ENCODE assay signal across 17 cellular contexts in genomic region chrX:149909324-149910177, GRCh38. TPM values are rescaled to one million over a fixed set of nuclear protein-coding genes. Genes with fewer than 3 reads are reported as not detected.
DNase-seq lines count a peak whose midpoint lies in the region; ATAC-seq lines count a peak whose summit lies in the region.
"Had no signal": no experiment of that assay in that cellular context is flagged by ENCODE, and none has a peak within 500 bp of the region (broad histone marks: within the 10 kb centered on the region; RNA-seq: fewer than 3 reads in every experiment).

No MANE protein-coding gene starts in this region.

- POLR2A ChIA-PET in activated CD4-positive, alpha-beta T cell treated with anti-CD3 and anti-CD28 coated beads for 36 hours (lab: Charles Lee) = no interaction called here
- POLR2A ChIA-PET in naive thymus-derived CD8-positive, alpha-beta T cell (lab: Charles Lee) = no interaction called here

- peak; percentile 21 for DNase-seq in activated CD4-positive, alpha-beta T cell treated with anti-CD3 and anti-CD28 coated beads for 36 hours
- no peak for DNase-seq in activated CD4-positive, alpha-beta T cell treated with anti-CD3 and anti-CD28 coated beads, Interleukin-2, amount 50 U/mL, for 4 hours
- no peak for DNase-seq in activated naive CD8-positive, alpha-beta T cell treated with anti-CD3 and anti-CD28 coated beads, Interleukin-2, amount 50 U/mL, for 24 hours
- DNase-seq in naive thymus-derived CD8-positive, alpha-beta T cell = peak in 2 of 10 donors; percentile 8 to 59
- DNase-seq in NCI-H1436 (lab: John Stamatoyannopoulos, UW) = no peak
- DNase-seq: foreskin melanocyte, GF-D8, NCI-H1930, NCI-H446 treated with DMSO at 0.1 percent for 48 hours had no signal

- peaks cover under 1% of the 10 kb centered on the region for H3K4me1 Mint-ChIP-seq in activated CD4-positive, alpha-beta T cell treated with anti-CD3 and anti-CD28 coated beads for 36 hours
- H3K4me1 Mint-ChIP-seq in activated naive CD8-positive, alpha-beta T cell treated with anti-CD3 and anti-CD28 coated beads, Interleukin-2, amount 50 U/mL, for 24 hours = peaks cover 6% of the 10 kb centered on the region
- no peaks in the 10 kb centered on the region for H3K4me1 Mint-ChIP-seq in naive thymus-derived CD8-positive, alpha-beta T cell
- H3K4me1 Mint-ChIP-seq: activated naive CD4-positive, alpha-beta T cell treated with anti-CD3 and anti-CD28 coated beads, Interleukin-2, amount 50 U/mL, for 24 hours; brain; mesothelial cell of epicardium had no signal

- H3K27ac Mint-ChIP-seq in activated CD4-positive, alpha-beta T cell treated with anti-CD3 and anti-CD28 coated beads for 36 hours = no peak overlapping the region
- H3K27ac Mint-ChIP-seq in activated naive CD8-positive, alpha-beta T cell treated with anti-CD3 and anti-CD28 coated beads, Interleukin-2, amount 50 U/mL, for 24 hours = no peak overlapping the region
- H3K27ac Mint-ChIP-seq in naive thymus-derived CD8-positive, alpha-beta T cell = peak overlapping the region in 2 of 10 donors; percentile 31 to 72
- H3K27ac Mint-ChIP-seq: activated naive CD4-positive, alpha-beta T cell treated with anti-CD3 and anti-CD28 coated beads, Interleukin-2, amount 50 U/mL, for 24 hours; brain; mesothelial cell of epicardium had no signal

- H3K27me3 Mint-ChIP-seq in activated CD4-positive, alpha-beta T cell treated with anti-CD3 and anti-CD28 coated beads for 36 hours = no peaks in the 10 kb centered on the region
- peaks cover 2% of the 10 kb centered on the region for H3K27me3 Mint-ChIP-seq in activated naive CD8-positive, alpha-beta T cell treated with anti-CD3 and anti-CD28 coated beads, Interleukin-2, amount 50 U/mL, for 24 hours
- H3K27me3 Mint-ChIP-seq in naive thymus-derived CD8-positive, alpha-beta T cell = no peaks in the 10 kb centered on the region
- H3K27me3 Mint-ChIP-seq: activated naive CD4-positive, alpha-beta T cell treated with anti-CD3 and anti-CD28 coated beads, Interleukin-2, amount 50 U/mL, for 24 hours; brain had no signal

- no peak overlapping the region for H3K4me3 Mint-ChIP-seq in activated CD4-positive, alpha-beta T cell treated with anti-CD3 and anti-CD28 coated beads for 36 hours
- H3K4me3 Mint-ChIP-seq in activated naive CD8-positive, alpha-beta T cell treated with anti-CD3 and anti-CD28 coated beads, Interleukin-2, amount 50 U/mL, for 24 hours = no peak overlapping the region
- peak overlapping the region in 1 of 10 donors; percentile 71 for H3K4me3 Mint-ChIP-seq in naive thymus-derived CD8-positive, alpha-beta T cell
- H3K4me3 Mint-ChIP-seq: activated naive CD4-positive, alpha-beta T cell treated with anti-CD3 and anti-CD28 coated beads, Interleukin-2, amount 50 U/mL, for 24 hours; brain; mesothelial cell of epicardium had no signal

- H3K36me3 Mint-ChIP-seq in activated CD4-positive, alpha-beta T cell treated with anti-CD3 and anti-CD28 coated beads for 36 hours (ENCODE audit: low read depth) = peaks cover 3% of the 10 kb centered on the region
- no peaks in the 10 kb centered on the region for H3K36me3 Mint-ChIP-seq in activated naive CD8-positive, alpha-beta T cell treated with anti-CD3 and anti-CD28 coated beads, Interleukin-2, amount 50 U/mL, for 24 hours (ENCODE audit: low read depth)
- H3K36me3 Mint-ChIP-seq in naive thymus-derived CD8-positive, alpha-beta T cell = peaks cover 0 to 5% (median 0%) of the 10 kb centered on the region in 3 donors
- H3K36me3 Mint-ChIP-seq: brain, mesothelial cell of epicardium had no signal

- ATAC-seq in activated CD4-positive, alpha-beta T cell treated with anti-CD3 and anti-CD28 coated beads for 36 hours = peak; percentile 92
- peak; percentile 41 for ATAC-seq in HG03342 (IDR thresholded peaks at IDR 0.05; ENCODE audit: unreplicated experiment)
- ATAC-seq in activated naive CD8-positive, alpha-beta T cell treated with anti-CD3 and anti-CD28 coated beads, Interleukin-2, amount 50 U/mL, for 24 hours = peak; percentile 72
- ATAC-seq in naive thymus-derived CD8-positive, alpha-beta T cell = peak; percentile 52 to 64
- no peak for ATAC-seq in GM18861 (IDR thresholded peaks at IDR 0.05; ENCODE audit: unreplicated experiment)
- no peak for ATAC-seq in GM21360 (IDR thresholded peaks at IDR 0.05; ENCODE audit: unreplicated experiment)
- ATAC-seq: Right ventricle myocardium inferior had no signal

- CTCF ChIA-PET in activated CD4-positive, alpha-beta T cell treated with anti-CD3 and anti-CD28 coated beads for 36 hours (lab: Charles Lee) = interaction anchor here (0.5 to 1.2 kb wide), 4 partner anchors 9 to 355 kb away, joined by 3 to 5 read pairs (median 4); partner anchors contain the start of gene EOLA2

- intact Hi-C loops in activated CD4-positive, alpha-beta T cell treated with anti-CD3 and anti-CD28 coated beads for 36 hours (cut with DNase I, micrococcal nuclease) = no loop called here

- no peaks in the 10 kb centered on the region for H3K9me3 Mint-ChIP-seq in activated CD4-positive, alpha-beta T cell treated with anti-CD3 and anti-CD28 coated beads for 36 hours (ENCODE audit: low read depth)
- peaks cover 4% of the 10 kb centered on the region for H3K9me3 Mint-ChIP-seq in activated naive CD8-positive, alpha-beta T cell treated with anti-CD3 and anti-CD28 coated beads, Interleukin-2, amount 50 U/mL, for 24 hours
- H3K9me3 Mint-ChIP-seq in naive thymus-derived CD8-positive, alpha-beta T cell = peaks cover 0 to 26% (median 3%) of the 10 kb centered on the region in 9 donors

RNA-seq across cellular contexts. Expression of gene HSFX4, which starts 19.8 kb away (rescaled TPM):
- total RNA-seq in activated CD4-positive, alpha-beta T cell treated with anti-CD3 and anti-CD28 coated beads for 36 hours = not detected
- not detected for total RNA-seq in naive thymus-derived CD8-positive, alpha-beta T cell
- polyA plus RNA-seq in naive thymus-derived CD8-positive, alpha-beta T cell = not detected
- total RNA-seq: endothelial cell of umbilical vein, mesothelial cell of epicardium, Right ventricle myocardium inferior had no signal
- polyA plus RNA-seq: endothelial cell of umbilical vein had no signal

RNA-seq across cellular contexts. Expression of gene MAGEA8, which starts 28.6 kb away (rescaled TPM):
- total RNA-seq in activated CD4-positive, alpha-beta T cell treated with anti-CD3 and anti-CD28 coated beads for 36 hours = not detected
- total RNA-seq in naive thymus-derived CD8-positive, alpha-beta T cell = not detected
- not detected for polyA plus RNA-seq in naive thymus-derived CD8-positive, alpha-beta T cell
- total RNA-seq: endothelial cell of umbilical vein, mesothelial cell of epicardium, Right ventricle myocardium inferior had no signal
- polyA plus RNA-seq: endothelial cell of umbilical vein had no signal

RNA-seq across cellular contexts. Expression of gene EOLA2, which starts 28.7 kb away (rescaled TPM):
- 10 to 100 TPM; 11.5 to 27.7 TPM for total RNA-seq in activated CD4-positive, alpha-beta T cell treated with anti-CD3 and anti-CD28 coated beads for 36 hours
- total RNA-seq in naive thymus-derived CD8-positive, alpha-beta T cell = 10 to 100 TPM; 39.9 to 47.1 TPM
- 10 to 100 TPM; 25.7 to 42.4 (median 26.5) TPM for polyA plus RNA-seq in naive thymus-derived CD8-positive, alpha-beta T cell

Comparison
In these comparisons a context has a peak if more than half of its experiments do, and no peak if none do; other contexts are left out.
1. ATAC-seq: peak in activated CD4-positive, alpha-beta T cell treated with anti-CD3 and anti-CD28 coated beads for 36 hours (single experiment), HG03342 (single experiment), activated naive CD8-positive, alpha-beta T cell treated with anti-CD3 and anti-CD28 coated beads, Interleukin-2, amount 50 U/mL, for 24 hours (single experiment) and naive thymus-derived CD8-positive, alpha-beta T cell (2 of 2); none in GM18861 (single experiment) and GM21360 (single experiment).